Comparison of ENCODE assay signal across 17 cellular contexts in the genomic region with DNA sequence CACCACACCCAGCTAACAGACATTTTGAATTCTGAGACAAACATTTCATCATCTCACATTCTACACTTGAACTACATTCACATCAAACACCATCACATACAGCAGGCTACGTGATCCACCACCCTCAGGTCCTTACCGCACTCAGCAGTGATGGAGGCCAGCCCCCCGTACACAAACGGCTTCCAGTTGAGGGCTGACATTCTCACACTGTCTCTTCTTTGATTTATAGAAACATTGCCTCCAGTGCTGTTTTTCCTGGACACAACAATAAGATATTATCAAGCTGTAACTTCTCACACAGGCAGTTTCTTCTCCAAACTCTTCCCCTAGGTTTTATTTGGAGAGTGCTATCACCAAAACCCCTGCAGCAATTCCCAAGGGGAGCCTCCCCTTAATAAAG. TPM values are rescaled to one million over a fixed set of nuclear protein-coding genes. Genes with fewer than 3 reads are reported as not detected.
DNase-seq lines count a peak whose midpoint lies in the region; ATAC-seq, FAIRE-seq and TF ChIP-seq lines count a peak whose summit lies in the region.
"Had no signal": no experiment of that assay in that cellular context is flagged by ENCODE, and none has a peak within 500 bp of the region (broad histone marks: within the 10 kb centered on the region; RNA-seq: fewer than 3 reads in every experiment).

No MANE protein-coding gene starts in this region.

- peak overlapping the region; percentile 43 to 77 (median 71) for H3K27ac Mint-ChIP-seq in nephron

- H3K27ac ChIP-seq in cardiac muscle cell (peak overlapping the region; percentile 28), VCaP (peak overlapping the region; percentile 90; the same call in 1 of the 2 replicates), upper lobe of right lung (peak overlapping the region; percentile 30)
- H3K27ac ChIP-seq: BLaER1 treated with 17β-estradiol and CSF1 and Interleukin-3, amounts not matched to agents 10 nM and 100 nM had no signal

- H3K4me1 Mint-ChIP-seq in nephron: peaks cover 31% of the 10 kb centered on the region

- peaks cover 32% of the 10 kb centered on the region for H3K36me3 Mint-ChIP-seq in nephron (ENCODE audit: low read depth)

- H3K4me3 ChIP-seq in cardiac muscle cell: no peak overlapping the region
- H3K4me3 ChIP-seq in upper lobe of right lung: no peak overlapping the region
- H3K4me3 ChIP-seq: BLaER1 treated with 17β-estradiol and CSF1 and Interleukin-3, amounts not matched to agents 10 nM and 100 nM; HAP-1 had no signal

- no peaks in the 10 kb centered on the region for H3K9me3 ChIP-seq in cardiac muscle cell (ENCODE audit: low read depth)
- no peaks in the 10 kb centered on the region for H3K9me3 ChIP-seq in upper lobe of right lung
- H3K9me3 ChIP-seq: BLaER1 treated with 17β-estradiol and CSF1 and Interleukin-3, amounts not matched to agents 10 nM and 100 nM; HAP-1 had no signal

- intact Hi-C loops in Right ventricle myocardium superior (cut with DNase I): no loop called here
- intact Hi-C loops in upper lobe of right lung (cut with DNase I): no loop called here

- ATAC-seq in Right ventricle myocardium superior (ENCODE audit: poor library complexity) (no peak), upper lobe of right lung (no peak), GM18505 (IDR thresholded peaks at IDR 0.05; ENCODE audit: unreplicated experiment) (no peak)
- ATAC-seq: Panc1 had no signal

- DNase-seq in cardiac muscle cell (ENCODE audit: low read depth in 1 of 2, low spot score in 1 of 2): no peak
- no peak for DNase-seq in Right ventricle myocardium superior
- no peak for DNase-seq in upper lobe of right lung
- DNase-seq in DMS53 treated with DMSO at 0.1 percent for 48 hours (lab: John Stamatoyannopoulos, UW; ENCODE audit: unreplicated experiment): no peak
- DNase-seq in GM19239 (ENCODE audit: insufficient read length, low spot score): no peak
- DNase-seq: DMS153, NCI-H1417 treated with DMSO at 0.1 percent for 48 hours, NCI-H2029, NCI-H510A, NCI-H82 had no signal

- TF ChIP-seq CTCF in cardiac muscle cell (IDR thresholded peaks at IDR 0.05; ENCODE audit: low read depth, low read length) (no peak), VCaP (conservative IDR thresholded peaks at IDR 0.05) (no peak), nephron (IDR thresholded peaks at IDR 0.05; ENCODE audit: unreplicated experiment in 3 of 3) (no peak), upper lobe of right lung (IDR thresholded peaks at IDR 0.05) (no peak)

- no peaks in the 10 kb centered on the region for H3K27me3 Mint-ChIP-seq in nephron (ENCODE audit: low read depth)
- H3K27me3 Mint-ChIP-seq: IgD-negative memory B cell had no signal

- no peak overlapping the region for H3K4me3 Mint-ChIP-seq in nephron
- H3K4me3 Mint-ChIP-seq: IgD-negative memory B cell had no signal

- H3K4me1 ChIP-seq in cardiac muscle cell (ENCODE audit: low read depth): peaks cover 6% of the 10 kb centered on the region
- peaks cover 24% of the 10 kb centered on the region for H3K4me1 ChIP-seq in upper lobe of right lung

- H3K36me3 ChIP-seq in cardiac muscle cell (peaks cover 6% of the 10 kb centered on the region), upper lobe of right lung (peaks cover 50% of the 10 kb centered on the region)

- TF ChIP-seq POLR2A in GM18505 (IDR thresholded peaks at IDR 0.05; ENCODE audit: borderline replicate concordance, extremely low read depth, insufficient read depth, insufficient read length): no peak

- no peaks in the 10 kb centered on the region for H3K9me3 Mint-ChIP-seq in nephron
- H3K9me3 Mint-ChIP-seq: IgD-negative memory B cell had no signal

- FAIRE-seq in GM19239 (lab: Jason Lieb, UNC): no peak

- H3K27me3 ChIP-seq in cardiac muscle cell: no peaks in the 10 kb centered on the region
- H3K27me3 ChIP-seq in upper lobe of right lung: no peaks in the 10 kb centered on the region
- H3K27me3 ChIP-seq: BLaER1 treated with 17β-estradiol and CSF1 and Interleukin-3, amounts not matched to agents 10 nM and 100 nM had no signal

RNA-seq across cellular contexts. Expression of a gene that starts 6.9 kb away (rescaled TPM):
- total RNA-seq in cardiac muscle cell (5.6 and 8.6 TPM in 2 replicates), Right ventricle myocardium superior (142 TPM), upper lobe of right lung (31.4 TPM)
- polyA plus RNA-seq in cardiac muscle cell: 7.4 and 14.5 TPM in 2 replicates

RNA-seq across cellular contexts. Expression of a gene that starts 53.5 kb away (rescaled TPM):
- total RNA-seq in cardiac muscle cell (24.6 and 82.9 TPM in 2 replicates), Right ventricle myocardium superior (12.9 TPM), upper lobe of right lung (26.4 TPM)
- polyA plus RNA-seq in cardiac muscle cell: 22.4 and 26.2 TPM in 2 replicates

Comparison
In these comparisons a context has a peak if more than half of its experiments do, and no peak if none do; other contexts are left out.
1. H3K27ac ChIP-seq: peak in every context shown above with its lines; median percentile 90 in VCaP; 30 in upper lobe of right lung; 28 in cardiac muscle cell.